21 cellular contexts compared by ENCODE assay signal in genomic region chr22:46707827-46708570, GRCh38. TPM values are rescaled to one million over a fixed set of nuclear protein-coding genes. Genes with fewer than 3 reads are reported as not detected.
DNase-seq lines count a peak whose midpoint lies in the region; ATAC-seq, FAIRE-seq and TF ChIP-seq lines count a peak whose summit lies in the region.
"Had no signal": no experiment of that assay in that cellular context is flagged by ENCODE, and none has a peak within 500 bp of the region (broad histone marks: within the 10 kb centered on the region; RNA-seq: fewer than 3 reads in every experiment).

No MANE protein-coding gene starts in this region.

- 95% methylated on average over 32 of the region's 32 CpGs for WGBS in right cardiac atrium
- WGBS in H1 (ENCODE audit: extremely low coverage in 1 of 2, insufficient coverage in 1 of 2, insufficient read length in 1 of 2, insufficient replicate concordance in 2 of 2, low coverage in 1 of 2, low lambda C conversion rate in 2 of 2, missing lambda C conversion rate in 1 of 2), 2 experiments: 87% methylated on average over 32 of the region's 32 CpGs; no CpG with 5 or more reads in 1 of the 2 experiments

- TF ChIP-seq CTCF in H1 (IDR thresholded peaks at IDR 0.05; ENCODE audit: control extremely low read depth in 1 of 3, insufficient read depth in 1 of 3, low read depth in 1 of 3, low read length in 3 of 3): no peak
- TF ChIP-seq CTCF in osteoblast (IDR thresholded peaks at IDR 0.05; ENCODE audit: extremely low read depth, low read depth, low read length): no peak

- H2BK5ac ChIP-seq in H1 (ENCODE audit: low read depth, low read length): no peak overlapping the region

- no peak overlapping the region for H2AFZ ChIP-seq in H1 (ENCODE audit: low read length)
- no peak overlapping the region for H2AFZ ChIP-seq in osteoblast (ENCODE audit: low read length)

- no peak overlapping the region for H3K9ac ChIP-seq in H1 (replicated peaks in 1 of 4; ENCODE audit: extremely low read depth in 1 of 4, low read depth in 3 of 4, low read length in 3 of 4)

- DNase-seq in right cardiac atrium: peak in 2 of 3 donors; percentile 27 to 43
- DNase-seq in left cardiac atrium: no peak
- no peak for DNase-seq in H1 (ENCODE audit: low read depth in 1 of 2, low spot score in 2 of 2)
- DNase-seq in osteoblast (ENCODE audit: insufficient read length, low spot score, missing footprints): peak; percentile 73
- DNase-seq: CD4-positive, CD25-positive, alpha-beta regulatory T cell; COR-L47; DMS 273 treated with DMSO at 0.1 percent for 48 hours; DMS79 treated with DMSO at 0.1 percent for 48 hours; H7; HFFc6; Kasumi-1; NCI-H1694; NCI-H2081; NCI-H2171; NCI-H524 treated with DMSO at 0.1 percent for 48 hours; NCI-H82 had no signal

- H3K79me2 ChIP-seq in H1 (ENCODE audit: control insufficient read depth in 1 of 2, insufficient read depth in 2 of 2, low read length in 2 of 2) (no peaks in the 10 kb centered on the region), osteoblast (ENCODE audit: insufficient read depth, low read length) (peaks cover 2% of the 10 kb centered on the region)

- H3K79me1 ChIP-seq in H1 (ENCODE audit: low read depth, low read length): no peaks in the 10 kb centered on the region

- no peak overlapping the region for H4K5ac ChIP-seq in H1 (ENCODE audit: insufficient read length, low read depth, low read length)

- H3K36me3 ChIP-seq in H1 (ENCODE audit: control insufficient read depth in 2 of 4, insufficient read depth in 4 of 4, low read length in 3 of 4): peaks cover 0 to 31% (median 26%) of the 10 kb centered on the region in 4 experiments; a peak in 6 of 8 replicates
- peaks cover 40% of the 10 kb centered on the region for H3K36me3 ChIP-seq in osteoblast (ENCODE audit: insufficient read depth, low read length)

- H2BK12ac ChIP-seq in H1 (ENCODE audit: low read depth, low read length): no peak overlapping the region

- peaks cover 10 to 12% of the 10 kb centered on the region in 2 experiments for H4K20me1 ChIP-seq in H1 (replicated peaks in 1 of 2; ENCODE audit: control insufficient read depth in 1 of 2, insufficient read depth in 2 of 2, low read length in 2 of 2)
- H4K20me1 ChIP-seq in osteoblast (ENCODE audit: insufficient read depth, low read length): peaks cover 3% of the 10 kb centered on the region

- H2BK20ac ChIP-seq in H1 (ENCODE audit: low read length): no peak overlapping the region

- H3K27me3 ChIP-seq in right cardiac atrium (ENCODE audit: control insufficient read depth, insufficient read depth) (no peaks in the 10 kb centered on the region), H1 (replicated peaks in 1 of 4; ENCODE audit: control insufficient read depth in 3 of 4, extremely low read depth in 1 of 4, insufficient read depth in 3 of 4, low read length in 3 of 4) (no peaks in the 10 kb centered on the region), osteoblast (ENCODE audit: insufficient read depth, low read length) (no peaks in the 10 kb centered on the region)

- H3K23ac ChIP-seq in H1 (ENCODE audit: insufficient read length): no peak overlapping the region

- H3K9me3 ChIP-seq in right cardiac atrium (ENCODE audit: control insufficient read depth, low read length) (no peaks in the 10 kb centered on the region), H1 (ENCODE audit: insufficient read depth in 2 of 2, low read depth in 1 of 2, low read length in 1 of 2) (no peaks in the 10 kb centered on the region), osteoblast (ENCODE audit: low read depth, low read length) (no peaks in the 10 kb centered on the region)

- H3K4me3 ChIP-seq in right cardiac atrium (ENCODE audit: low read length): no peak overlapping the region
- H3K4me3 ChIP-seq in H1 (ENCODE audit: extremely low read depth in 1 of 4, insufficient read depth in 2 of 4, low read depth in 3 of 4, low read length in 4 of 4): no peak overlapping the region
- no peak overlapping the region for H3K4me3 ChIP-seq in osteoblast (ENCODE audit: insufficient read depth, low read length)

- H2BK15ac ChIP-seq in H1 (ENCODE audit: low read length): no peak overlapping the region

- POLR2A ChIA-PET in H1 (lab: Charles Lee; ENCODE audit: partially characterized antibody): no interaction called here

- FAIRE-seq in H1 (lab: Jason Lieb, UNC): no peak

- no peak overlapping the region for H3K4ac ChIP-seq in H1 (replicated peaks; ENCODE audit: insufficient read length, low read depth, low read length)

- no peak overlapping the region for H3K14ac ChIP-seq in H1 (ENCODE audit: insufficient read length)

- TF ChIP-seq RAD21 in H1 (IDR thresholded peaks at IDR 0.05 in 1 of 2, conservative IDR thresholded peaks at IDR 0.05 in 1 of 2; ENCODE audit: low read depth in 2 of 2, low read length in 2 of 2): no peak

- no peak overlapping the region for H2AK5ac ChIP-seq in H1 (ENCODE audit: low read depth, low read length)

- no peaks in the 10 kb centered on the region for H3K23me2 ChIP-seq in H1 (ENCODE audit: low read depth, low read length)

- H3K56ac ChIP-seq in H1 (replicated peaks; ENCODE audit: insufficient read length, low read depth, low read length): no peak overlapping the region

- H3K4me1 ChIP-seq in right cardiac atrium (ENCODE audit: control insufficient read depth, insufficient read depth, low read length) (no peaks in the 10 kb centered on the region), H1 (replicated peaks in 1 of 4; ENCODE audit: control insufficient read depth in 3 of 4, insufficient read depth in 4 of 4, low read length in 3 of 4) (no peaks in the 10 kb centered on the region), osteoblast (ENCODE audit: insufficient read depth, low read length) (no peaks in the 10 kb centered on the region)

- no peak overlapping the region for H3K18ac ChIP-seq in H1 (ENCODE audit: extremely low read depth, low read length)

- no peak for ATAC-seq in right cardiac atrium
- ATAC-seq in left cardiac atrium: no peak
- no peak for ATAC-seq in HG03354 (IDR thresholded peaks at IDR 0.05; ENCODE audit: poor library complexity, severe bottlenecking, unreplicated experiment)
- ATAC-seq in HG03097 (IDR thresholded peaks at IDR 0.05; ENCODE audit: low FRiP score, unreplicated experiment): no peak
- ATAC-seq in HG02970 (IDR thresholded peaks at IDR 0.05; ENCODE audit: low FRiP score, unreplicated experiment): no peak
- ATAC-seq: Panc1, SK-N-SH treated with all-trans-retinoic acid at 6 μM for 48 hours had no signal

- H4K91ac ChIP-seq in H1 (replicated peaks; ENCODE audit: insufficient read length, low read length): no peak overlapping the region

- H2BK120ac ChIP-seq in H1 (replicated peaks; ENCODE audit: low read depth, low read length): no peak overlapping the region

- H3K27ac ChIP-seq in right cardiac atrium (ENCODE audit: low read length) (no peak overlapping the region), H1 (ENCODE audit: low read depth, low read length) (no peak overlapping the region), osteoblast (ENCODE audit: low read depth, low read length) (no peak overlapping the region)

- no peak for TF ChIP-seq POLR2A in H1 (IDR thresholded peaks at IDR 0.05; ENCODE audit: control extremely low read depth in 1 of 2, low read depth in 2 of 2, low read length in 2 of 2)

- TF ChIP-seq EP300 in H1 (IDR thresholded peaks at IDR 0.05; ENCODE audit: borderline replicate concordance in 1 of 2, low read depth in 2 of 2, low read length in 2 of 2): no peak

- peak overlapping the region; percentile 25; the same call in 1 of the 2 replicates for H4K8ac ChIP-seq in H1 (ENCODE audit: extremely low read depth, insufficient read depth, low read length)

- intact Hi-C loops in right cardiac atrium (cut with DNase I): loop anchor here in 1 of 4 donors (2.0 kb wide), 1 partner anchor 19 kb away; no protein-coding TSS in a partner anchor
- intact Hi-C loops in left cardiac atrium (cut with DNase I): no loop called here

- H3K4me2 ChIP-seq in H1 (ENCODE audit: insufficient read depth in 1 of 2, low read depth in 2 of 2, low read length in 2 of 2) (no peak overlapping the region), osteoblast (ENCODE audit: insufficient read depth, low read length) (no peak overlapping the region)

- CTCF ChIA-PET in H1 (lab: Charles Lee; ENCODE audit: partially characterized antibody): interaction anchor here (0.6 to 1.1 kb wide), 2 partner anchors 12 to 137 kb away, joined by 3 read pairs; no protein-coding TSS in a partner anchor

TF ChIP-seq in H1, 55 proteins besides CTCF, POLR2A, EP300 and RAD21 (continues in another document):
- no peak for TF ChIP-seq TAF7 (optimal IDR thresholded peaks at IDR 0.05; ENCODE audit: borderline replicate concordance, low read depth, low read length)
- TF ChIP-seq SIX5 (IDR thresholded peaks at IDR 0.05; ENCODE audit: low read depth, low read length): no peak
- no peak for TF ChIP-seq RBBP5 (IDR thresholded peaks at IDR 0.05; ENCODE audit: borderline replicate concordance, low read depth, low read length)
- no peak for TF ChIP-seq BRCA1 (IDR thresholded peaks at IDR 0.05; ENCODE audit: low read depth, low read length)
- TF ChIP-seq SUZ12 (IDR thresholded peaks at IDR 0.05; ENCODE audit: low read length): no peak

RNA-seq across cellular contexts. Expression of gene CERK, which starts 30.1 kb away (rescaled TPM):
- total RNA-seq in right cardiac atrium (10 to 100 TPM; 59.5 to 83.5 (median 68.7) TPM), left cardiac atrium (10 to 100 TPM; 47.5 to 70.0 TPM), osteoblast (27.7 and 28.2 TPM in 2 replicates)
- polyA plus RNA-seq in right cardiac atrium (32.6 TPM), H1 (2011; rRNA removed) (26.6 and 31.5 TPM in 2 replicates)
- 59.0 TPM in 2 replicates for total RNA-seq in H1 (2021; fragmentation: NEBNext Ultra II Directional; extraction: Animal tissue kit (Norgen Biotek cat#: 25700))
- 37.5 TPM for polyA plus RNA-seq in H1 (2011; cell fraction: cytosol; rRNA removed)
- 33.7 TPM for polyA plus RNA-seq in H1 (2011; cell fraction: nucleus; rRNA removed)
- polyA plus RNA-seq in H1 (2012, experiment 1 of 2): 36.8 to 41.7 TPM (median 38.9 TPM) in 4 replicates
- 32.8 TPM for polyA plus RNA-seq in H1 (2012, experiment 2 of 2)
- polyA plus RNA-seq in H1 (2013, experiment 1 of 2): 27.6 TPM
- polyA plus RNA-seq in H1 (2013, experiment 2 of 2): 28.7 TPM
- 55.9 and 58.7 TPM in 2 replicates for polyA minus RNA-seq in H1 (2011; rRNA and poly(A)+ RNA removed)
- polyA minus RNA-seq in H1 (2011; cell fraction: cytosol; rRNA and poly(A)+ RNA removed): 36.6 TPM
- polyA minus RNA-seq in H1 (2011; cell fraction: nucleus; rRNA and poly(A)+ RNA removed): 26.0 TPM

RNA-seq across cellular contexts. Expression of gene TBC1D22A, which starts 54.5 kb away (rescaled TPM):
- 10 to 100 TPM; 15.3 to 17.3 (median 16.4) TPM for total RNA-seq in right cardiac atrium
- polyA plus RNA-seq in right cardiac atrium: 12.0 TPM
- total RNA-seq in left cardiac atrium: 10 to 100 TPM; 15.8 to 17.4 TPM
- total RNA-seq in H1 (2021; fragmentation: NEBNext Ultra II Directional; extraction: Animal tissue kit (Norgen Biotek cat#: 25700)): 18.4 and 19.0 TPM in 2 replicates
- 11.9 and 14.0 TPM in 2 replicates for polyA plus RNA-seq in H1 (2011; rRNA removed)
- 11.3 TPM for polyA plus RNA-seq in H1 (2011; cell fraction: cytosol; rRNA removed)
- 11.6 TPM for polyA plus RNA-seq in H1 (2011; cell fraction: nucleus; rRNA removed)
- polyA plus RNA-seq in H1 (2012, experiment 1 of 2): 11.4 to 14.8 TPM (median 13.5 TPM) in 4 replicates
- polyA plus RNA-seq in H1 (2012, experiment 2 of 2): 14.1 TPM
- 9.6 TPM for polyA plus RNA-seq in H1 (2013, experiment 1 of 2)
- 9.5 TPM for polyA plus RNA-seq in H1 (2013, experiment 2 of 2)
- 10.9 and 12.5 TPM in 2 replicates for polyA minus RNA-seq in H1 (2011; rRNA and poly(A)+ RNA removed)
- polyA minus RNA-seq in H1 (2011; cell fraction: cytosol; rRNA and poly(A)+ RNA removed): 11.4 TPM
- polyA minus RNA-seq in H1 (2011; cell fraction: nucleus; rRNA and poly(A)+ RNA removed): 19.0 TPM
- 17.7 and 18.9 TPM in 2 replicates for total RNA-seq in osteoblast

Comparison
In these comparisons a context has a peak if more than half of its experiments do, and no peak if none do; other contexts are left out.
1. DNase-seq: peak in right cardiac atrium (2 of 3) and osteoblast (single experiment); none in left cardiac atrium (single experiment) and H1 (0 of 2).